Comparison of ENCODE assay signal across 7 cellular contexts in genomic region chr15:84164423-84165292, GRCh38.
DNase-seq lines count a peak whose midpoint lies in the region; ATAC-seq, FAIRE-seq and TF ChIP-seq lines count a peak whose summit lies in the region.
"Not testable (repeated sequence)": the region's sequence is repeated elsewhere in the genome, so short reads cannot be mapped to it uniquely, and the experiment has no call there.

No MANE protein-coding gene starts in this region.

- H3K18ac ChIP-seq in neuronal stem cell (ENCODE audit: low read length): not testable (repeated sequence)

- WGBS in esophagus muscularis mucosa: 87% methylated on average over 7 of the region's 8 CpGs
- WGBS in right lobe of liver (ENCODE audit: insufficient coverage, low coverage, low lambda C conversion rate, missing lambda C conversion rate): 60% methylated on average over 3 of the region's 8 CpGs
- no CpG with 5 or more reads among the region's 8 CpGs for WGBS in neuronal stem cell (ENCODE audit: extremely low coverage in 2 of 2, insufficient read length in 2 of 2, insufficient replicate concordance in 1 of 2), 2 donors

- H2BK15ac ChIP-seq in neuronal stem cell (ENCODE audit: low read length): not testable (repeated sequence)

- not testable (repeated sequence) for H2BK12ac ChIP-seq in neuronal stem cell (ENCODE audit: low read length)

- H3K27ac Mint-ChIP-seq in activated T-cell treated with anti-CD3 and anti-CD28 coated beads, Interleukin-2, amount 50 U/mL, for 24 hours: not testable (repeated sequence)
- H3K27ac Mint-ChIP-seq in stimulated activated naive CD8-positive, alpha-beta T cell treated with anti-CD3 and anti-CD28 coated beads, Interleukin-15, amount 100 ng/mL, for 72 hours: peak overlapping the region; percentile 2 to 29

- H4K91ac ChIP-seq in neuronal stem cell (ENCODE audit: low read depth, low read length, poor library complexity): not testable (repeated sequence)

- peak overlapping the region; percentile 35 for H2AFZ ChIP-seq in neuronal stem cell (ENCODE audit: low read length)

- not testable (repeated sequence) for H2BK120ac ChIP-seq in neuronal stem cell (ENCODE audit: low read depth, low read length)

- H3K23ac ChIP-seq in neuronal stem cell (ENCODE audit: low read depth, low read length, poor library complexity): not testable (repeated sequence)

- not testable (repeated sequence) for H3K4me3 ChIP-seq in RWPE2 (ENCODE audit: severe bottlenecking); esophagus muscularis mucosa; right lobe of liver; neuronal stem cell (ENCODE audit: low read length in 2 of 2)

- not testable (repeated sequence) for H3K14ac ChIP-seq in neuronal stem cell (ENCODE audit: low read length)

- not testable (repeated sequence) for H4K8ac ChIP-seq in neuronal stem cell (ENCODE audit: low read depth, low read length)

- not testable (repeated sequence) for TF ChIP-seq POLR2A in esophagus muscularis mucosa (IDR thresholded peaks at IDR 0.05; ENCODE audit: low read depth); right lobe of liver (IDR thresholded peaks at IDR 0.05)

- not testable (repeated sequence) for TF ChIP-seq EP300 in esophagus muscularis mucosa (IDR thresholded peaks at IDR 0.05)

- not testable (repeated sequence) for H2BK5ac ChIP-seq in neuronal stem cell (ENCODE audit: low read length)

- not testable (repeated sequence) for H3K4me3 Mint-ChIP-seq in activated T-cell treated with anti-CD3 and anti-CD28 coated beads, Interleukin-2, amount 50 U/mL, for 24 hours; stimulated activated naive CD8-positive, alpha-beta T cell treated with anti-CD3 and anti-CD28 coated beads, Interleukin-15, amount 100 ng/mL, for 72 hours

- FAIRE-seq in HTR-8/SVneo (lab: Jason Lieb, UNC): peak; percentile 9

- H3K4me1 Mint-ChIP-seq in activated T-cell treated with anti-CD3 and anti-CD28 coated beads, Interleukin-2, amount 50 U/mL, for 24 hours (ENCODE audit: low read depth); stimulated activated naive CD8-positive, alpha-beta T cell treated with anti-CD3 and anti-CD28 coated beads, Interleukin-15, amount 100 ng/mL, for 72 hours: not testable (repeated sequence)

- DNase-seq in HTR-8/SVneo (ENCODE audit: insufficient read length, low spot score); right lobe of liver; neuronal stem cell (ENCODE audit: low spot score); stimulated activated naive CD8-positive, alpha-beta T cell treated with anti-CD3 and anti-CD28 coated beads, Interleukin-15, amount 100 ng/mL, for 72 hours: not testable (repeated sequence)
- DNase-seq in RWPE2 (ENCODE audit: low spot score) (peak; percentile 33), esophagus muscularis mucosa (ENCODE audit: extremely low spot score) (peak; percentile 75)
- DNase-seq in activated T-cell treated with anti-CD3 and anti-CD28 coated beads, Interleukin-2, amount 50 U/mL, for 24 hours: peak; percentile 27

- not testable (repeated sequence) for H3K9ac ChIP-seq in neuronal stem cell (ENCODE audit: low read depth, low read length, poor library complexity)

- not testable (repeated sequence) for H3K36me3 Mint-ChIP-seq in activated T-cell treated with anti-CD3 and anti-CD28 coated beads, Interleukin-2, amount 50 U/mL, for 24 hours (ENCODE audit: low read depth)

- not testable (repeated sequence) for H3K9me3 Mint-ChIP-seq in activated T-cell treated with anti-CD3 and anti-CD28 coated beads, Interleukin-2, amount 50 U/mL, for 24 hours; stimulated activated naive CD8-positive, alpha-beta T cell treated with anti-CD3 and anti-CD28 coated beads, Interleukin-15, amount 100 ng/mL, for 72 hours

- not testable (repeated sequence) for TF ChIP-seq CTCF in RWPE2 (IDR thresholded peaks at IDR 0.05; ENCODE audit: poor library complexity, severe bottlenecking); esophagus muscularis mucosa (IDR thresholded peaks at IDR 0.05); right lobe of liver (IDR thresholded peaks at IDR 0.05)

- not testable (repeated sequence) for H3K4me1 ChIP-seq in RWPE2 (ENCODE audit: insufficient read depth, poor library complexity, severe bottlenecking); esophagus muscularis mucosa; right lobe of liver; neuronal stem cell (ENCODE audit: control insufficient read depth in 2 of 2, insufficient read depth in 1 of 2, low read depth in 1 of 2, low read length in 2 of 2)

- not testable (repeated sequence) for H3K36me3 ChIP-seq in RWPE2 (ENCODE audit: low read depth); esophagus muscularis mucosa; right lobe of liver; neuronal stem cell (replicated peaks in 1 of 2; ENCODE audit: control insufficient read depth in 2 of 2, insufficient read depth in 2 of 2, low read length in 2 of 2)

- H3K4me2 ChIP-seq in neuronal stem cell (ENCODE audit: insufficient read depth, low read length, poor library complexity, severe bottlenecking): not testable (repeated sequence)

- not testable (repeated sequence) for H2AK5ac ChIP-seq in neuronal stem cell (ENCODE audit: low read depth, low read length)

- ATAC-seq in RWPE2 (ENCODE audit: low read depth) (peak; percentile 66), right lobe of liver (peak in 3 of 4 donors; percentile 17 to 29 (median 24))
- ATAC-seq in stimulated activated naive CD8-positive, alpha-beta T cell treated with anti-CD3 and anti-CD28 coated beads, Interleukin-15, amount 100 ng/mL, for 72 hours: peak; percentile 52

- not testable (repeated sequence) for H3K9me3 ChIP-seq in RWPE2 (ENCODE audit: severe bottlenecking); esophagus muscularis mucosa; right lobe of liver; neuronal stem cell (replicated peaks in 1 of 2; ENCODE audit: control insufficient read depth in 2 of 2, insufficient read depth in 1 of 2, low read depth in 1 of 2, low read length in 2 of 2)

- not testable (repeated sequence) for H3K27ac ChIP-seq in RWPE2 (ENCODE audit: poor library complexity, severe bottlenecking); esophagus muscularis mucosa (replicated peaks in 1 of 4); right lobe of liver; neuronal stem cell (replicated peaks; ENCODE audit: low read length)

- intact Hi-C loops in esophagus muscularis mucosa (cut with DNase I); right lobe of liver (cut with DNase I): not testable (repeated sequence)

- not testable (repeated sequence) for H3K79me1 ChIP-seq in neuronal stem cell (ENCODE audit: low read depth, low read length)

- not testable (repeated sequence) for H3K4ac ChIP-seq in neuronal stem cell (ENCODE audit: low read length)

- H3K27me3 ChIP-seq in RWPE2 (ENCODE audit: insufficient read depth, poor library complexity, severe bottlenecking); esophagus muscularis mucosa; right lobe of liver; neuronal stem cell (ENCODE audit: control insufficient read depth in 3 of 3, insufficient read depth in 3 of 3, low read depth in 1 of 3, low read length in 3 of 3): not testable (repeated sequence)

- not testable (repeated sequence) for H3K27me3 Mint-ChIP-seq in activated T-cell treated with anti-CD3 and anti-CD28 coated beads, Interleukin-2, amount 50 U/mL, for 24 hours; stimulated activated naive CD8-positive, alpha-beta T cell treated with anti-CD3 and anti-CD28 coated beads, Interleukin-15, amount 100 ng/mL, for 72 hours
